1 cellular context compared by ENCODE assay signal in genomic region chr17:10633738-10634379, GRCh38.
TF ChIP-seq lines count a peak whose summit lies in the region.

No MANE protein-coding gene starts in this region.

TF ChIP-seq in GM12878, 131 proteins besides CTCF, POLR2A, EP300 and RAD21 (continued from another document and continues in another):
- no peak for TF ChIP-seq ASH2L (IDR thresholded peaks at IDR 0.05; ENCODE audit: borderline replicate concordance, low read depth)
- TF ChIP-seq SREBF1 (IDR thresholded peaks at IDR 0.05; ENCODE audit: low read length), result no peak
- TF ChIP-seq SP1 (IDR thresholded peaks at IDR 0.05; ENCODE audit: low read depth, low read length), result no peak
- no peak for TF ChIP-seq HDGF (IDR thresholded peaks at IDR 0.05)
- TF ChIP-seq RUNX3 (IDR thresholded peaks at IDR 0.05; ENCODE audit: low read length), result peak; percentile 50; the same call in 1 of the 2 replicates
- no peak for TF ChIP-seq RELA (IDR thresholded peaks at IDR 0.05; ENCODE audit: borderline replicate concordance, partially characterized antibody)
- TF ChIP-seq SUPT20H (IDR thresholded peaks at IDR 0.05; ENCODE audit: borderline replicate concordance, control insufficient read depth, low read depth, low read length), result no peak
- no peak; the same call in 1 of the 2 replicates for TF ChIP-seq EED (IDR thresholded peaks at IDR 0.05; ENCODE audit: low read depth)
- TF ChIP-seq BHLHE40 (IDR thresholded peaks at IDR 0.05; ENCODE audit: borderline replicate concordance in 1 of 2, low read depth in 2 of 2, low read length in 1 of 2), result peak; percentile 54 to 59; a peak in 2 of 4 replicates
- TF ChIP-seq USF2 (IDR thresholded peaks at IDR 0.05; ENCODE audit: borderline replicate concordance, low read depth, low read length), result no peak
- no peak for TF ChIP-seq POLR2AphosphoS2 (IDR thresholded peaks at IDR 0.05; ENCODE audit: low read depth, low read length)
- TF ChIP-seq IKZF2 (IDR thresholded peaks at IDR 0.05), result peak in 1 of 2 experiments; percentile 12; a peak in 1 of 4 replicates
- no peak for TF ChIP-seq ZNF687 (IDR thresholded peaks at IDR 0.05)
- TF ChIP-seq CHD4 (IDR thresholded peaks at IDR 0.05), result no peak
- TF ChIP-seq IKZF1 (conservative IDR thresholded peaks at IDR 0.05), result no peak
- no peak for TF ChIP-seq ZNF207 (IDR thresholded peaks at IDR 0.05; ENCODE audit: borderline replicate concordance)
- no peak for TF ChIP-seq CREM (IDR thresholded peaks at IDR 0.05; ENCODE audit: low read depth)
- TF ChIP-seq MAX (IDR thresholded peaks at IDR 0.05; ENCODE audit: low read depth, low read length), result peak; percentile 63
- TF ChIP-seq NFIC (IDR thresholded peaks at IDR 0.05; ENCODE audit: low read depth, low read length), result 0 out of 2 replicates have a peak, but pooled peaks have one; percentile 29
- TF ChIP-seq SMC3 (IDR thresholded peaks at IDR 0.05; ENCODE audit: borderline replicate concordance, low read length), result no peak
- no peak for TF ChIP-seq PML (IDR thresholded peaks at IDR 0.05; ENCODE audit: low read length)
- TF ChIP-seq SIX5 (IDR thresholded peaks at IDR 0.05; ENCODE audit: low read depth, low read length, severe bottlenecking), result no peak
- no peak for TF ChIP-seq RELB (IDR thresholded peaks at IDR 0.05; ENCODE audit: low read depth)
- TF ChIP-seq CUX1 (IDR thresholded peaks at IDR 0.05; ENCODE audit: insufficient replicate concordance, low read depth, low read length), result no peak
- no peak for TF ChIP-seq TCF3 (IDR thresholded peaks at IDR 0.05; ENCODE audit: borderline replicate concordance, insufficient read depth, low read depth, low read length)
- TF ChIP-seq PKNOX1 (IDR thresholded peaks at IDR 0.05), result no peak
- TF ChIP-seq ATF2 (IDR thresholded peaks at IDR 0.05; ENCODE audit: low read length), result no peak
- no peak for TF ChIP-seq MYC (IDR thresholded peaks at IDR 0.05; ENCODE audit: insufficient read depth, insufficient read length, insufficient replicate concordance, low read length, severe bottlenecking)
- peak; percentile 41; the same call in 1 of the 2 replicates for TF ChIP-seq IRF4 (IDR thresholded peaks at IDR 0.05; ENCODE audit: low read depth, low read length)
- TF ChIP-seq HCFC1 (IDR thresholded peaks at IDR 0.05; ENCODE audit: low read length), result no peak
- no peak for TF ChIP-seq SMAD1 (IDR thresholded peaks at IDR 0.05; ENCODE audit: low read depth, partially characterized antibody)
- TF ChIP-seq BCL11A (IDR thresholded peaks at IDR 0.05; ENCODE audit: low read depth, low read length), result no peak
- peak; percentile 25; the same call in 1 of the 2 replicates for TF ChIP-seq TBL1XR1 (IDR thresholded peaks at IDR 0.05; ENCODE audit: low read depth, low read length)
- TF ChIP-seq CHD1 (IDR thresholded peaks at IDR 0.05; ENCODE audit: low read depth, low read length), result no peak
- TF ChIP-seq ELK1 (IDR thresholded peaks at IDR 0.05; ENCODE audit: low read depth, low read length), result no peak
- TF ChIP-seq SPI1 (IDR thresholded peaks at IDR 0.05; ENCODE audit: borderline replicate concordance, insufficient read depth, low read depth, low read length), result no peak
- TF ChIP-seq NFXL1 (IDR thresholded peaks at IDR 0.05; ENCODE audit: borderline replicate concordance), result no peak
- no peak for TF ChIP-seq ATF3 (IDR thresholded peaks at IDR 0.05; ENCODE audit: borderline replicate concordance, extremely low read depth, low read depth, low read length)
- TF ChIP-seq EZH2 (IDR thresholded peaks at IDR 0.05; ENCODE audit: borderline replicate concordance, control insufficient read depth, low read depth, low read length), result no peak
- TF ChIP-seq FOXM1 (IDR thresholded peaks at IDR 0.05; ENCODE audit: low read depth, low read length), result no peak
- no peak for TF ChIP-seq ATF7 (IDR thresholded peaks at IDR 0.05; ENCODE audit: low read depth)
- no peak for TF ChIP-seq RCOR1 (conservative IDR thresholded peaks at IDR 0.05; ENCODE audit: low read depth, low read length)
- no peak for TF ChIP-seq ZNF274 (IDR thresholded peaks at IDR 0.05; ENCODE audit: insufficient read depth, insufficient read length)
- peak; percentile 88; the same call in 1 of the 2 replicates for TF ChIP-seq PAX5 (IDR thresholded peaks at IDR 0.05; ENCODE audit: borderline replicate concordance, low read depth, low read length)
- TF ChIP-seq IRF5 (IDR thresholded peaks at IDR 0.05; ENCODE audit: borderline replicate concordance), result no peak
- no peak for TF ChIP-seq NR2F1 (conservative IDR thresholded peaks at IDR 0.05)
